2 cellular contexts compared by ENCODE assay signal in genomic region chr4:10115657-10116624, GRCh38.
TF ChIP-seq lines count a peak whose summit lies in the region.

No MANE protein-coding gene starts in this region.

TF ChIP-seq in IMR-90, 13 proteins besides CTCF, POLR2A, EP300 and RAD21:
- TF ChIP-seq USF2 (IDR thresholded peaks at IDR 0.05; ENCODE audit: low read depth, low read length): no peak
- no peak for TF ChIP-seq RCOR1 (IDR thresholded peaks at IDR 0.05; ENCODE audit: insufficient replicate concordance, low read length)
- TF ChIP-seq FOS (IDR thresholded peaks at IDR 0.05; ENCODE audit: low read depth, low read length): no peak
- TF ChIP-seq MAZ (IDR thresholded peaks at IDR 0.05; ENCODE audit: borderline replicate concordance, low read depth, low read length): no peak
- TF ChIP-seq NFE2L2 (IDR thresholded peaks at IDR 0.05; ENCODE audit: low read depth, low read length): no peak
- TF ChIP-seq ELK1 (IDR thresholded peaks at IDR 0.05; ENCODE audit: borderline replicate concordance, low read depth, low read length): no peak
- no peak for TF ChIP-seq RFX5 (IDR thresholded peaks at IDR 0.05; ENCODE audit: low read depth, low read length)
- TF ChIP-seq MAFK (IDR thresholded peaks at IDR 0.05; ENCODE audit: low read depth, low read length): no peak
- no peak for TF ChIP-seq SMC3 (IDR thresholded peaks at IDR 0.05; ENCODE audit: low read depth, low read length)
- no peak for TF ChIP-seq BHLHE40 (IDR thresholded peaks at IDR 0.05; ENCODE audit: low read depth, low read length)
- no peak for TF ChIP-seq CHD1 (IDR thresholded peaks at IDR 0.05; ENCODE audit: low read depth, low read length)
- TF ChIP-seq MXI1 (IDR thresholded peaks at IDR 0.05; ENCODE audit: borderline replicate concordance, low read depth, low read length): no peak
- TF ChIP-seq CEBPB (IDR thresholded peaks at IDR 0.05; ENCODE audit: low read depth, low read length): no peak

TF ChIP-seq in HepG2, 621 proteins besides CTCF, POLR2A, EP300 and RAD21 (continued from another document and continues in another):
- no peak for TF ChIP-seq SRSF1 (optimal IDR thresholded peaks at IDR 0.05; ENCODE audit: low read depth, low read length)
- peak; percentile 61 for TF ChIP-seq RBM22 (optimal IDR thresholded peaks at IDR 0.05; ENCODE audit: low read length)
- TF ChIP-seq LBX2 (CRISPR knock-in tag; IDR thresholded peaks at IDR 0.05; ENCODE audit: borderline replicate concordance): no peak
- TF ChIP-seq SP4 (CRISPR knock-in tag; IDR thresholded peaks at IDR 0.05): no peak
- no peak for TF ChIP-seq ZBTB40 (IDR thresholded peaks at IDR 0.05)
- no peak for TF ChIP-seq ZBTB40 (CRISPR knock-in tag; IDR thresholded peaks at IDR 0.05)
- TF ChIP-seq SMAD1 (CRISPR knock-in tag; IDR thresholded peaks at IDR 0.05; ENCODE audit: borderline replicate concordance, low read depth): no peak
- TF ChIP-seq SIN3A (IDR thresholded peaks at IDR 0.05; ENCODE audit: borderline replicate concordance, low read depth, low read length): peak; percentile 57; the same call in 1 of the 2 replicates
- no peak for TF ChIP-seq AGO1 (IDR thresholded peaks at IDR 0.05; ENCODE audit: low read depth, low read length, poor library complexity, severe bottlenecking)
- TF ChIP-seq ZNF790 (CRISPR knock-in tag; IDR thresholded peaks at IDR 0.05; ENCODE audit: borderline replicate concordance): no peak
- 0 out of 2 replicates have a peak, but pooled peaks have one; percentile 26 for TF ChIP-seq ZNF124 (CRISPR knock-in tag; IDR thresholded peaks at IDR 0.05)
- TF ChIP-seq EED (CRISPR knock-in tag; IDR thresholded peaks at IDR 0.05): no peak
- peak; percentile 47; the same call in 1 of the 2 replicates for TF ChIP-seq ZNF678 (CRISPR knock-in tag; IDR thresholded peaks at IDR 0.05)
- TF ChIP-seq HIVEP1 (CRISPR knock-in tag; IDR thresholded peaks at IDR 0.05): peak; percentile 64
- no peak for TF ChIP-seq ZFP36L2 (CRISPR knock-in tag; IDR thresholded peaks at IDR 0.05)
- TF ChIP-seq ZNF552 (CRISPR knock-in tag; IDR thresholded peaks at IDR 0.05; ENCODE audit: borderline replicate concordance): no peak
- 0 out of 2 replicates have a peak, but pooled peaks have one; percentile 4 for TF ChIP-seq MED1 (CRISPR knock-in tag; IDR thresholded peaks at IDR 0.05)
- TF ChIP-seq KAT8 (CRISPR knock-in tag; IDR thresholded peaks at IDR 0.05): 0 out of 2 replicates have a peak, but pooled peaks have one; percentile 4
- TF ChIP-seq ZNF407 (CRISPR knock-in tag; IDR thresholded peaks at IDR 0.05; ENCODE audit: not compliant biosample characterization): no peak
- peak; percentile 48 for TF ChIP-seq ASH2L (IDR thresholded peaks at IDR 0.05; ENCODE audit: insufficient read length, low read depth, low read length)
- peak; percentile 81 for TF ChIP-seq ZNF687 (CRISPR knock-in tag; IDR thresholded peaks at IDR 0.05)
- peak; percentile 29; the same call in 1 of the 2 replicates for TF ChIP-seq HNF1B (CRISPR knock-in tag; IDR thresholded peaks at IDR 0.05)
- TF ChIP-seq CREB1 (IDR thresholded peaks at IDR 0.05): no peak
- no peak for TF ChIP-seq CREB1 (CRISPR knock-in tag; IDR thresholded peaks at IDR 0.05)
- TF ChIP-seq ZMYM4 (CRISPR knock-in tag; IDR thresholded peaks at IDR 0.05): no peak; the same call in 1 of the 2 replicates
- no peak for TF ChIP-seq TARDBP (CRISPR knock-in tag; IDR thresholded peaks at IDR 0.05)
- TF ChIP-seq ZNF572 (CRISPR knock-in tag; IDR thresholded peaks at IDR 0.05): 0 out of 2 replicates have a peak, but pooled peaks have one; percentile 38
- TF ChIP-seq GZF1 (CRISPR knock-in tag; IDR thresholded peaks at IDR 0.05): no peak
- TF ChIP-seq KLF16 (CRISPR knock-in tag; IDR thresholded peaks at IDR 0.05): peak in 1 of 2 experiments; percentile 41; a peak in 1 of 4 replicates
